8 cellular contexts compared by ENCODE assay signal in genomic region chr11:117232911-117233409, GRCh38. TPM values are rescaled to one million over a fixed set of nuclear protein-coding genes. Genes with fewer than 3 reads are reported as not detected.
A peak's percentile ranks its signal among the peaks of the same experiment; 100 is the strongest.
DNase-seq lines count a peak whose midpoint lies in the region; ATAC-seq and FAIRE-seq lines count a peak whose summit lies in the region.

No MANE protein-coding gene starts in this region.

- peak overlapping the region; percentile 68 for H3K27ac ChIP-seq in CD8-positive, alpha-beta memory T cell (ENCODE audit: low read depth, low read length)
- H3K27ac ChIP-seq in HUES64 (ENCODE audit: low read depth, low read length) = peak overlapping the region; percentile 53; the same call in 1 of the 2 replicates
- H3K27ac ChIP-seq in small intestine (ENCODE audit: low read depth in 1 of 2, low read length in 1 of 2) = peak overlapping the region in 1 of 2 donors; percentile 62

- H3K27me3 Mint-ChIP-seq in CD8-positive, alpha-beta memory T cell = no peaks in the 10 kb centered on the region
- no peaks in the 10 kb centered on the region for H3K27me3 Mint-ChIP-seq in activated naive CD8-positive, alpha-beta T cell treated with anti-CD3 and anti-CD28 coated beads, Interleukin-2, amount 50 U/mL, for 24 hours

- WGBS in HUES64 = under 1% methylated on average over 24 of the region's 27 CpGs
- 2% methylated on average over 15 to 27 of the region's 27 CpGs for WGBS in small intestine, 3 donors

- H3K9me3 Mint-ChIP-seq in CD8-positive, alpha-beta memory T cell = no peaks in the 10 kb centered on the region
- no peaks in the 10 kb centered on the region for H3K9me3 Mint-ChIP-seq in activated naive CD8-positive, alpha-beta T cell treated with anti-CD3 and anti-CD28 coated beads, Interleukin-2, amount 50 U/mL, for 24 hours

- H3K27ac Mint-ChIP-seq in CD8-positive, alpha-beta memory T cell = peak overlapping the region; percentile 59 to 95 (median 88)
- H3K27ac Mint-ChIP-seq in activated naive CD8-positive, alpha-beta T cell treated with anti-CD3 and anti-CD28 coated beads, Interleukin-2, amount 50 U/mL, for 24 hours = peak overlapping the region; percentile 79

- no peak for ATAC-seq in activated naive CD8-positive, alpha-beta T cell treated with anti-CD3 and anti-CD28 coated beads, Interleukin-2, amount 50 U/mL, for 24 hours

- CTCF ChIA-PET in CD8-positive, alpha-beta memory T cell (lab: Charles Lee) = interaction anchor here (0.7 to 1.5 kb wide), 2 partner anchors 53 to 55 kb away, joined by 3 read pairs; partner anchors contain the start of gene SIDT2

- peaks cover 45 to 56% (median 50%) of the 10 kb centered on the region in 3 donors for H3K4me1 Mint-ChIP-seq in CD8-positive, alpha-beta memory T cell
- H3K4me1 Mint-ChIP-seq in activated naive CD8-positive, alpha-beta T cell treated with anti-CD3 and anti-CD28 coated beads, Interleukin-2, amount 50 U/mL, for 24 hours = peaks cover 39% of the 10 kb centered on the region

- H3K9ac ChIP-seq in HUES64 (ENCODE audit: low read depth, low read length) (peak overlapping the region; percentile 86), iPS-15b (ENCODE audit: low read depth, low read length) (peak overlapping the region; percentile 74)

- H3K27me3 ChIP-seq in CD8-positive, alpha-beta memory T cell (ENCODE audit: insufficient read depth, low read length, poor library complexity, severe bottlenecking) = no peaks in the 10 kb centered on the region
- H3K27me3 ChIP-seq in HUES64 (ENCODE audit: insufficient read depth, low read length) = no peaks in the 10 kb centered on the region
- no peaks in the 10 kb centered on the region for H3K27me3 ChIP-seq in iPS-15b (ENCODE audit: control insufficient read depth, insufficient read depth, low read length)
- H3K27me3 ChIP-seq in small intestine (ENCODE audit: control insufficient read depth in 2 of 2, insufficient read depth in 2 of 2, low read length in 2 of 2) = no peaks in the 10 kb centered on the region

- no peak for FAIRE-seq in small intestine (lab: Jason Lieb, UNC)

- peaks cover 12 to 44% (median 14%) of the 10 kb centered on the region in 3 donors for H3K36me3 Mint-ChIP-seq in CD8-positive, alpha-beta memory T cell
- peaks cover 30% of the 10 kb centered on the region for H3K36me3 Mint-ChIP-seq in activated naive CD8-positive, alpha-beta T cell treated with anti-CD3 and anti-CD28 coated beads, Interleukin-2, amount 50 U/mL, for 24 hours (ENCODE audit: low read depth)

- peak in 1 of 5 donors; percentile 19 for DNase-seq in CD8-positive, alpha-beta memory T cell
- DNase-seq in activated naive CD8-positive, alpha-beta T cell treated with anti-CD3 and anti-CD28 coated beads, Interleukin-2, amount 50 U/mL, for 24 hours = peak; percentile 9
- DNase-seq in small intestine (no peak), NCI-H1436 (lab: John Stamatoyannopoulos, UW) (no peak), T1000 (lab: John Stamatoyannopoulos, UW) (no peak), HPDE6-E6E7 (ENCODE audit: extremely low spot score) (no peak)

- peak overlapping the region; percentile 60 for H3K4me3 ChIP-seq in CD8-positive, alpha-beta memory T cell (ENCODE audit: low read length)
- H3K4me3 ChIP-seq in HUES64 (ENCODE audit: low read length) (peak overlapping the region; percentile 88), iPS-15b (ENCODE audit: low read depth, low read length) (peak overlapping the region; percentile 78), small intestine (ENCODE audit: low read depth in 1 of 2, low read length in 2 of 2) (peak overlapping the region; percentile 73 to 78)

- POLR2A ChIA-PET in CD8-positive, alpha-beta memory T cell (lab: Charles Lee) = interaction anchor here (4.0 kb wide), 1 partner anchor 54 kb away, joined by 21 read pairs; the partner anchor contains the start of gene SIDT2

- H3K4me3 Mint-ChIP-seq in CD8-positive, alpha-beta memory T cell = peak overlapping the region; percentile 80 to 90 (median 86)
- peak overlapping the region; percentile 83 for H3K4me3 Mint-ChIP-seq in activated naive CD8-positive, alpha-beta T cell treated with anti-CD3 and anti-CD28 coated beads, Interleukin-2, amount 50 U/mL, for 24 hours

- H3K9me3 ChIP-seq in CD8-positive, alpha-beta memory T cell (ENCODE audit: low read length) = no peaks in the 10 kb centered on the region
- H3K9me3 ChIP-seq in HUES64 (ENCODE audit: insufficient read depth, low read depth, low read length) (no peaks in the 10 kb centered on the region), iPS-15b (ENCODE audit: control insufficient read depth, insufficient read depth, low read length) (no peaks in the 10 kb centered on the region), small intestine (ENCODE audit: control insufficient read depth, low read depth) (no peaks in the 10 kb centered on the region)

- peaks cover 19% of the 10 kb centered on the region for H3K36me3 ChIP-seq in CD8-positive, alpha-beta memory T cell (ENCODE audit: insufficient read depth, low read length)
- H3K36me3 ChIP-seq in HUES64 (ENCODE audit: insufficient read depth, low read length) (peaks cover 34% of the 10 kb centered on the region), iPS-15b (ENCODE audit: control insufficient read depth, insufficient read depth, low read length) (peaks cover 17% of the 10 kb centered on the region), small intestine (ENCODE audit: control insufficient read depth in 2 of 2, insufficient read depth in 2 of 2, low read length in 2 of 2) (peaks cover 6 to 18% of the 10 kb centered on the region in 2 donors)

- H3K4me1 ChIP-seq in CD8-positive, alpha-beta memory T cell (ENCODE audit: insufficient read depth, low read length) = peaks cover 32% of the 10 kb centered on the region
- H3K4me1 ChIP-seq in HUES64 (ENCODE audit: insufficient read depth, low read length) (peaks cover 16% of the 10 kb centered on the region), iPS-15b (ENCODE audit: control insufficient read depth, insufficient read depth, low read length) (peaks cover 5% of the 10 kb centered on the region), small intestine (ENCODE audit: control insufficient read depth in 2 of 2, insufficient read depth in 1 of 2, low read depth in 1 of 2, low read length in 1 of 2) (peaks cover 6 to 9% of the 10 kb centered on the region in 2 donors)

RNA-seq across cellular contexts. Expression of gene RNF214, which starts 0.5 kb away (rescaled TPM):
- 10 to 100 TPM; 25.1 to 25.3 TPM for total RNA-seq in CD8-positive, alpha-beta memory T cell
- 35.0 TPM for polyA plus RNA-seq in CD8-positive, alpha-beta memory T cell
- 27.3 TPM for polyA plus RNA-seq in HUES64 (2013, experiment 1 of 2)
- 22.9 TPM for polyA plus RNA-seq in HUES64 (2013, experiment 2 of 2)
- polyA plus RNA-seq in small intestine = 10 to 100 TPM in 1 of 3 donors, 1 to 10 TPM in 2; 6.9 to 10.8 (median 7.0) TPM

RNA-seq across cellular contexts. Expression of gene PCSK7, which starts 1.1 kb away (rescaled TPM):
- total RNA-seq in CD8-positive, alpha-beta memory T cell = 100 to 1,000 TPM in 1 of 2 experiments, 10 to 100 TPM in 1; 99.6 to 101 TPM
- polyA plus RNA-seq in CD8-positive, alpha-beta memory T cell = 81.7 TPM
- polyA plus RNA-seq in HUES64 (2013, experiment 1 of 2) = 18.9 TPM
- 18.6 TPM for polyA plus RNA-seq in HUES64 (2013, experiment 2 of 2)
- polyA plus RNA-seq in small intestine = 10 to 100 TPM; 42.0 to 60.8 (median 42.7) TPM

RNA-seq across cellular contexts. Expression of gene TAGLN, which starts 33.8 kb away (rescaled TPM):
- total RNA-seq in CD8-positive, alpha-beta memory T cell = 1 to 10 TPM; 1.8 to 2.2 TPM
- polyA plus RNA-seq in CD8-positive, alpha-beta memory T cell = 0.35 TPM
- 181 TPM for polyA plus RNA-seq in HUES64 (2013, experiment 1 of 2)
- polyA plus RNA-seq in HUES64 (2013, experiment 2 of 2) = 168 TPM
- polyA plus RNA-seq in small intestine = 100 to 1,000 TPM in 2 of 3 donors, 10 to 100 TPM in 1; 57.9 to 611 (median 173) TPM

RNA-seq across cellular contexts. Expression of gene SIDT2, which starts 54.4 kb away (rescaled TPM):
- 10 to 100 TPM; 13.8 to 14.9 TPM for total RNA-seq in CD8-positive, alpha-beta memory T cell
- 2.0 TPM for polyA plus RNA-seq in CD8-positive, alpha-beta memory T cell
- 8.8 TPM for polyA plus RNA-seq in HUES64 (2013, experiment 1 of 2)
- polyA plus RNA-seq in HUES64 (2013, experiment 2 of 2) = 10.9 TPM
- polyA plus RNA-seq in small intestine = 10 to 100 TPM; 27.6 to 62.6 (median 48.9) TPM

RNA-seq across cellular contexts. Expression of gene BACE1-AS, which starts 58.2 kb away (rescaled TPM):
- 1 to 10 TPM; 3.8 to 4.5 TPM for total RNA-seq in CD8-positive, alpha-beta memory T cell
- 1.3 TPM for polyA plus RNA-seq in CD8-positive, alpha-beta memory T cell
- polyA plus RNA-seq in HUES64 (2013, experiment 1 of 2) = 5.7 TPM
- polyA plus RNA-seq in HUES64 (2013, experiment 2 of 2) = 5.5 TPM
- polyA plus RNA-seq in small intestine = 1 to 10 TPM; 1.6 to 7.6 (median 3.8) TPM

Comparison
In these comparisons a context has a peak if more than half of its experiments do, and no peak if none do; other contexts are left out.
1. RNA of gene TAGLN, which starts 33.8 kb away (polyA plus RNA-seq): 57.9 to 611 TPM in small intestine; 0.35 TPM in CD8-positive, alpha-beta memory T cell (single experiment); every median in the first group is over 10 times any median in the second.
2. Peak in every context shown above with its lines, with median percentiles within 50 percentile points of each other: H3K4me3 ChIP-seq.